In genomic region chr16:22638393-22639206, GRCh38 we compare ENCODE assay signal across 17 cellular contexts.
A peak's percentile ranks its signal among the peaks of the same experiment; 100 is the strongest.
DNase-seq lines count a peak whose midpoint lies in the region; ATAC-seq and TF ChIP-seq lines count a peak whose summit lies in the region.
"Had no signal": no experiment of that assay in that cellular context is flagged by ENCODE, and none has a peak within 500 bp of the region (broad histone marks: within the 10 kb centered on the region; RNA-seq: fewer than 3 reads in every experiment).

No MANE protein-coding gene starts in this region.

- H3K27me3 ChIP-seq in BJ (ENCODE audit: control insufficient read depth, insufficient read depth, low read length) = peaks cover 5% of the 10 kb centered on the region
- H3K27me3 ChIP-seq in gastroesophageal sphincter = peaks cover 13% of the 10 kb centered on the region
- H3K27me3 ChIP-seq: upper lobe of left lung had no signal

- POLR2A ChIA-PET in BJ (lab: Charles Lee) = no interaction called here

- H3K36me3 ChIP-seq in BJ (ENCODE audit: control insufficient read depth, insufficient read depth, low read length) (no peaks in the 10 kb centered on the region), gastroesophageal sphincter (no peaks in the 10 kb centered on the region)
- H3K36me3 ChIP-seq: upper lobe of left lung, WERI-Rb-1 had no signal

- no peak for TF ChIP-seq CTCF in BJ (IDR thresholded peaks at IDR 0.05; ENCODE audit: insufficient read depth, low read depth, low read length)
- TF ChIP-seq CTCF in gastroesophageal sphincter (IDR thresholded peaks at IDR 0.05) = no peak

- WGBS in gastroesophageal sphincter (ENCODE audit: low coverage in 1 of 2), 2 donors = 64 to 67% methylated on average over 8 of the region's 8 CpGs

- TF ChIP-seq EP300 in gastroesophageal sphincter (IDR thresholded peaks at IDR 0.05) = no peak

- TF ChIP-seq POLR2A in gastroesophageal sphincter (IDR thresholded peaks at IDR 0.05) = no peak

- DNase-seq in BJ (ENCODE audit: low read depth) (peak; percentile 59), HS-27A (ENCODE audit: low read depth) (peak; percentile 34), SW480 (ENCODE audit: low spot score) (peak; percentile 58), HuH-7.5 (ENCODE audit: low spot score) (no peak)
- DNase-seq: activated naive CD4-positive, alpha-beta T cell treated with anti-CD3 and anti-CD28 coated beads, Interleukin-2, amount 50 U/mL, for 16 hours; left ventricle myocardium superior; NCI-H146; NCI-H526; right cardiac atrium; SHP77; upper lobe of left lung; WERI-Rb-1 had no signal

- CTCF ChIA-PET in BJ (lab: Yijun Ruan, JAX) = interaction anchor here (0.5 to 1.6 kb wide), 2 partner anchors 10 to 15 kb away, joined by 3 read pairs; no protein-coding TSS in a partner anchor

- peaks cover 0 to 14% (median 0%) of the 10 kb centered on the region in 3 donors for H3K9me3 ChIP-seq in gastroesophageal sphincter

- H3K4me1 ChIP-seq in gastroesophageal sphincter = no peaks in the 10 kb centered on the region
- H3K4me1 ChIP-seq: upper lobe of left lung had no signal

- H3K4me3 ChIP-seq in BJ (ENCODE audit: low read depth, low read length) (no peak overlapping the region), gastroesophageal sphincter (no peak overlapping the region)
- H3K4me3 ChIP-seq: hepatocyte, upper lobe of left lung had no signal

- H3K27ac ChIP-seq in gastroesophageal sphincter = no peak overlapping the region
- H3K27ac ChIP-seq: hepatocyte, WERI-Rb-1 had no signal

- ATAC-seq in gastroesophageal sphincter (peak; percentile 71), GM21825 (IDR thresholded peaks at IDR 0.05; ENCODE audit: unreplicated experiment) (no peak), HG02885 (IDR thresholded peaks at IDR 0.05; ENCODE audit: poor library complexity, unreplicated experiment) (no peak), GM19452 (IDR thresholded peaks at IDR 0.05; ENCODE audit: unreplicated experiment) (no peak)
- ATAC-seq: left ventricle myocardium superior, right cardiac atrium had no signal
